Comparison of ENCODE assay signal across 1 cellular context in genomic region chr5:179732412-179732917, GRCh38.
TF ChIP-seq lines count a peak whose summit lies in the region.

Gene MAML1, plus strand, starts transcription at chr5:179732822. Its CDS starts 291 bp downstream, at chr5:179733113.

TF ChIP-seq in HepG2, 621 proteins besides CTCF, POLR2A, EP300 and RAD21 (continued from another document and continues in another):
- TF ChIP-seq RERE (CRISPR knock-in tag; IDR thresholded peaks at IDR 0.05; ENCODE audit: low read depth): 0 out of 2 replicates have a peak, but pooled peaks have one; percentile 28
- no peak for TF ChIP-seq NONO (IDR thresholded peaks at IDR 0.05)
- TF ChIP-seq NONO (CRISPR knock-in tag; conservative IDR thresholded peaks at IDR 0.05): peak; percentile 83; the same call in 1 of the 2 replicates
- TF ChIP-seq RFX5 (IDR thresholded peaks at IDR 0.05; ENCODE audit: low read depth, low read length): peak; percentile 74
- TF ChIP-seq ZNF574 (CRISPR knock-in tag; IDR thresholded peaks at IDR 0.05): peak; percentile 55
- TF ChIP-seq PHF20 (CRISPR knock-in tag; IDR thresholded peaks at IDR 0.05): peak; percentile 28
- TF ChIP-seq HIVEP1 (CRISPR knock-in tag; IDR thresholded peaks at IDR 0.05): peak; percentile 70
- TF ChIP-seq JDP2 (CRISPR knock-in tag; IDR thresholded peaks at IDR 0.05; ENCODE audit: borderline replicate concordance): no peak
- no peak for TF ChIP-seq ZNF337 (CRISPR knock-in tag; IDR thresholded peaks at IDR 0.05; ENCODE audit: borderline replicate concordance, low read depth)
- peak; percentile 65; the same call in 1 of the 2 replicates for TF ChIP-seq ZNF891 (CRISPR knock-in tag; IDR thresholded peaks at IDR 0.05)
- TF ChIP-seq MXD3 (CRISPR knock-in tag; IDR thresholded peaks at IDR 0.05): peak; percentile 74
- no peak for TF ChIP-seq HIC2 (CRISPR knock-in tag; IDR thresholded peaks at IDR 0.05; ENCODE audit: low read depth)
- no peak for TF ChIP-seq REPIN1 (CRISPR knock-in tag; IDR thresholded peaks at IDR 0.05; ENCODE audit: borderline replicate concordance, low read depth)
- TF ChIP-seq ELF3 (CRISPR knock-in tag; IDR thresholded peaks at IDR 0.05): peak; percentile 51
- no peak for TF ChIP-seq ZNF841 (CRISPR knock-in tag; IDR thresholded peaks at IDR 0.05; ENCODE audit: borderline replicate concordance)
- TF ChIP-seq KMT2A (CRISPR knock-in tag; IDR thresholded peaks at IDR 0.05): peak; percentile 56
- TF ChIP-seq ZNF598 (CRISPR knock-in tag; IDR thresholded peaks at IDR 0.05; ENCODE audit: borderline replicate concordance): peak; percentile 18; the same call in 1 of the 2 replicates
- peak; percentile 98 for TF ChIP-seq DRAP1 (CRISPR knock-in tag; IDR thresholded peaks at IDR 0.05)
- TF ChIP-seq GABPA (IDR thresholded peaks at IDR 0.05; ENCODE audit: low read depth, low read length): peak; percentile 44; the same call in 1 of the 2 replicates
- peak; percentile 80 for TF ChIP-seq GABPA (CRISPR knock-in tag; IDR thresholded peaks at IDR 0.05; ENCODE audit: low read depth)
- TF ChIP-seq CHCHD3 (CRISPR knock-in tag; IDR thresholded peaks at IDR 0.05): no peak
- TF ChIP-seq ZNF879 (CRISPR knock-in tag; IDR thresholded peaks at IDR 0.05): no peak
- TF ChIP-seq DMAP1 (CRISPR knock-in tag; IDR thresholded peaks at IDR 0.05): no peak
- TF ChIP-seq ELF1 (CRISPR knock-in tag; IDR thresholded peaks at IDR 0.05): peak; percentile 70
- TF ChIP-seq RFXAP (CRISPR knock-in tag; IDR thresholded peaks at IDR 0.05; ENCODE audit: borderline replicate concordance): 0 out of 2 replicates have a peak, but pooled peaks have one; percentile 42
- 0 out of 2 replicates have a peak, but pooled peaks have one; percentile 56 for TF ChIP-seq SIN3A (IDR thresholded peaks at IDR 0.05; ENCODE audit: borderline replicate concordance, low read depth, low read length)
- TF ChIP-seq NFE2 (CRISPR knock-in tag; IDR thresholded peaks at IDR 0.05): no peak
- TF ChIP-seq ZBTB21 (CRISPR knock-in tag; IDR thresholded peaks at IDR 0.05): 0 out of 2 replicates have a peak, but pooled peaks have one; percentile 14
- TF ChIP-seq AGO2 (optimal IDR thresholded peaks at IDR 0.05; ENCODE audit: low read depth, low read length): peak; percentile 83
- peak; percentile 18 for TF ChIP-seq FOSL2 (CRISPR knock-in tag; IDR thresholded peaks at IDR 0.05)
- peak; percentile 91 for TF ChIP-seq RBFOX2 (IDR thresholded peaks at IDR 0.05; ENCODE audit: low read depth, low read length)
- 0 out of 2 replicates have a peak, but pooled peaks have one; percentile 10 for TF ChIP-seq FOXO1 (CRISPR knock-in tag; IDR thresholded peaks at IDR 0.05)
- TF ChIP-seq IKZF5 (CRISPR knock-in tag; IDR thresholded peaks at IDR 0.05): 0 out of 2 replicates have a peak, but pooled peaks have one; percentile 41
- TF ChIP-seq ZNF501 (CRISPR knock-in tag; IDR thresholded peaks at IDR 0.05): peak; percentile 81
- TF ChIP-seq ASH2L (IDR thresholded peaks at IDR 0.05; ENCODE audit: insufficient read length, low read depth, low read length): peak; percentile 30
- TF ChIP-seq MIER2 (CRISPR knock-in tag; IDR thresholded peaks at IDR 0.05): no peak
- no peak for TF ChIP-seq DDIT3 (CRISPR knock-in tag; IDR thresholded peaks at IDR 0.05)
- TF ChIP-seq TBX2 (CRISPR knock-in tag; IDR thresholded peaks at IDR 0.05; ENCODE audit: borderline replicate concordance): 0 out of 2 replicates have a peak, but pooled peaks have one; percentile 48
- TF ChIP-seq FIP1L1 (IDR thresholded peaks at IDR 0.05; ENCODE audit: borderline replicate concordance, insufficient read depth, low read depth, low read length): 0 out of 2 replicates have a peak, but pooled peaks have one; percentile 79
- TF ChIP-seq E2F1 (CRISPR knock-in tag; IDR thresholded peaks at IDR 0.05): peak; percentile 74
- peak; percentile 89; the same call in 1 of the 2 replicates for TF ChIP-seq PBX3 (CRISPR knock-in tag; IDR thresholded peaks at IDR 0.05; ENCODE audit: borderline replicate concordance)
- TF ChIP-seq HNF1B (CRISPR knock-in tag; IDR thresholded peaks at IDR 0.05): peak; percentile 60; the same call in 1 of the 2 replicates
- TF ChIP-seq PPARG (CRISPR knock-in tag; conservative IDR thresholded peaks at IDR 0.05): 0 out of 2 replicates have a peak, but pooled peaks have one; percentile 16
- no peak for TF ChIP-seq ZNF30 (CRISPR knock-in tag; IDR thresholded peaks at IDR 0.05)
- TF ChIP-seq HDAC2 (CRISPR knock-in tag; IDR thresholded peaks at IDR 0.05): 0 out of 2 replicates have a peak, but pooled peaks have one; percentile 22
